In genomic region chr5:74761241-74761640, GRCh38 we compare ENCODE assay signal across 23 cellular contexts. TPM values are rescaled to one million over a fixed set of nuclear protein-coding genes. Genes with fewer than 3 reads are reported as not detected.
DNase-seq lines count a peak whose midpoint lies in the region; ATAC-seq, FAIRE-seq and TF ChIP-seq lines count a peak whose summit lies in the region.
"Had no signal": no experiment of that assay in that cellular context is flagged by ENCODE, and none has a peak within 500 bp of the region (broad histone marks: within the 10 kb centered on the region; RNA-seq: fewer than 3 reads in every experiment).

No MANE protein-coding gene starts in this region.

- no peak for TF ChIP-seq CTCF in A549 (IDR thresholded peaks at IDR 0.05)
- no peak for TF ChIP-seq CTCF in RWPE1 (conservative IDR thresholded peaks at IDR 0.05; ENCODE audit: low read depth)
- peak in 1 of 3 experiments; percentile 18 for TF ChIP-seq CTCF in keratinocyte (optimal IDR thresholded peaks at IDR 0.05 in 1 of 3, IDR thresholded peaks at IDR 0.05 in 1 of 3, conservative IDR thresholded peaks at IDR 0.05 in 1 of 3; ENCODE audit: extremely low read depth in 1 of 3, insufficient read depth in 2 of 3, low read length in 3 of 3)

- H3K4me1 ChIP-seq in A549 (peaks cover 55% of the 10 kb centered on the region), keratinocyte (ENCODE audit: control insufficient read depth, extremely low read depth, insufficient read depth, low read length) (peaks cover 58% of the 10 kb centered on the region)

- peaks cover 11 to 40% (median 36%) of the 10 kb centered on the region in 4 donors for H3K4me1 Mint-ChIP-seq in naive thymus-derived CD8-positive, alpha-beta T cell

- H3K36me3 Mint-ChIP-seq in naive thymus-derived CD8-positive, alpha-beta T cell: peaks cover 5 to 62% (median 22%) of the 10 kb centered on the region in 3 donors

- H3K9me3 ChIP-seq in A549 (no peaks in the 10 kb centered on the region; the same call in 2 of the 3 replicates), keratinocyte (ENCODE audit: control insufficient read depth, low read depth, low read length) (no peaks in the 10 kb centered on the region)
- H3K9me3 ChIP-seq: body of pancreas had no signal

- H3K4me3 Mint-ChIP-seq in naive thymus-derived CD8-positive, alpha-beta T cell: no peak overlapping the region
- H3K4me3 Mint-ChIP-seq: naive B cell, WTC11 had no signal

- TF ChIP-seq EP300 in A549 (IDR thresholded peaks at IDR 0.05): no peak

- DNase-seq in A549 (ENCODE audit: low read depth in 1 of 2, low spot score in 1 of 2) (no peak), HT1080 (ENCODE audit: low read depth) (peak; percentile 5), RWPE1 (ENCODE audit: low spot score) (peak; percentile 45), keratinocyte (ENCODE audit: low read depth, low spot score) (no peak), AG20443 (ENCODE audit: low spot score) (no peak), NCI-H69 (lab: John Stamatoyannopoulos, UW) (no peak)
- no peak for DNase-seq in naive thymus-derived CD8-positive, alpha-beta T cell
- DNase-seq: activated CD4-positive, alpha-beta T cell treated with anti-CD3 and anti-CD28 coated beads, Interleukin-2, amount 50 U/mL, for 48 hours; activated effector memory CD4-positive, alpha-beta T cell treated with Interleukin-2 at 50 U/mL for 16 hours; body of pancreas; C1 segment of cervical spinal cord; left colon; mesendoderm; naive B cell; NCI-H2171; nucleus accumbens; stimulated activated CD4-positive, alpha-beta T cell treated with anti-CD3 and anti-CD28 coated beads, Interleukin-1b, Interleukin-23, amount 100 ng/mL, for 48 hours; substantia nigra; T-helper 9 cell had no signal

- no peak overlapping the region for H2AFZ ChIP-seq in keratinocyte (ENCODE audit: control insufficient read depth, low read length)

- dilution Hi-C loops in keratinocyte (cut with MboI; ENCODE audit: extremely low pct_ligation_motif_present, low sequenced_read_pairs): no loop called here

- H4K20me1 ChIP-seq in keratinocyte (ENCODE audit: control insufficient read depth, extremely low read depth, insufficient read depth, low read length): no peaks in the 10 kb centered on the region

- 80% methylated on average over 1 of the region's 1 CpG for WGBS in A549 (ENCODE audit: missing lambda C conversion rate)

- H3K9me3 Mint-ChIP-seq in naive thymus-derived CD8-positive, alpha-beta T cell: peaks cover 0 to 5% (median 4%) of the 10 kb centered on the region in 9 donors
- H3K9me3 Mint-ChIP-seq: WTC11 had no signal

- H3K4me3 ChIP-seq in A549 (no peak overlapping the region), keratinocyte (ENCODE audit: control insufficient read depth in 2 of 3, extremely low read depth in 1 of 3, insufficient read depth in 2 of 3, low read depth in 1 of 3, low read length in 3 of 3) (no peak overlapping the region)
- H3K4me3 ChIP-seq: body of pancreas, skin epidermis had no signal

- H3K4me2 ChIP-seq in A549 (peak overlapping the region; percentile 29; the same call in 2 of the 3 replicates), keratinocyte (ENCODE audit: control insufficient read depth, extremely low read depth, insufficient read depth, low read depth, low read length) (peak overlapping the region; percentile 40)

- TF ChIP-seq RAD21 in A549 (conservative IDR thresholded peaks at IDR 0.05 in 1 of 2, IDR thresholded peaks at IDR 0.05 in 1 of 2): no peak

- peaks cover 5% of the 10 kb centered on the region in 2 experiments for H3K36me3 ChIP-seq in keratinocyte (ENCODE audit: control insufficient read depth in 2 of 2, extremely low read depth in 1 of 2, insufficient read depth in 2 of 2, low read length in 2 of 2)

- H3K27me3 Mint-ChIP-seq in naive thymus-derived CD8-positive, alpha-beta T cell: no peaks in the 10 kb centered on the region
- H3K27me3 Mint-ChIP-seq: IgD-negative memory B cell, naive B cell had no signal

- no peaks in the 10 kb centered on the region for H3K27me3 ChIP-seq in keratinocyte (ENCODE audit: control insufficient read depth, extremely low read depth, insufficient read depth, low read length)
- H3K27me3 ChIP-seq: body of pancreas had no signal

- CTCF ChIA-PET in A549 (lab: Yijun Ruan, JAX) (interaction anchor here (0.5 to 2.2 kb wide), 7 partner anchors 8 to 95 kb away, joined by 3 to 5 read pairs (median 3); no protein-coding TSS in a partner anchor), RWPE1 (lab: Yijun Ruan, JAX) (interaction anchor here (0.5 to 1.7 kb wide), 6 partner anchors 23 to 158 kb away, joined by 3 to 6 read pairs (median 3); no protein-coding TSS in a partner anchor)

- no peak for FAIRE-seq in A549 (lab: Jason Lieb, UNC)
- FAIRE-seq in keratinocyte (lab: Jason Lieb, UNC): no peak

- peaks cover 33% of the 10 kb centered on the region for H3K79me2 ChIP-seq in keratinocyte (ENCODE audit: control insufficient read depth, insufficient read depth, low read length)

- H3K27ac Mint-ChIP-seq in naive thymus-derived CD8-positive, alpha-beta T cell: peak overlapping the region in 1 of 10 donors; percentile 17
- H3K27ac Mint-ChIP-seq: IgD-negative memory B cell, WTC11 had no signal

- TF ChIP-seq POLR2A in A549 (IDR thresholded peaks at IDR 0.05; ENCODE audit: low read length): no peak

- POLR2A ChIA-PET in A549 (lab: Yijun Ruan, JAX): no interaction called here
- POLR2A ChIA-PET in RWPE1 (lab: Yijun Ruan, JAX; ENCODE audit: low non-redundant PET): no interaction called here
- POLR2A ChIA-PET in naive thymus-derived CD8-positive, alpha-beta T cell (lab: Charles Lee): no interaction called here

- no peak overlapping the region for H3K9ac ChIP-seq in keratinocyte (ENCODE audit: control insufficient read depth, extremely low read depth, insufficient read depth, low read length)

- no peak for ATAC-seq in A549
- no peak for ATAC-seq in naive thymus-derived CD8-positive, alpha-beta T cell
- ATAC-seq: body of pancreas, left colon, Right ventricle myocardium inferior, WTC11 had no signal

- no peaks in the 10 kb centered on the region for H3K9me1 ChIP-seq in keratinocyte (ENCODE audit: control insufficient read depth, extremely low read depth, insufficient read depth, low read length)

- peak overlapping the region in 1 of 2 experiments; percentile 78; a peak in 3 of 6 replicates for H3K27ac ChIP-seq in A549
- H3K27ac ChIP-seq in RWPE1: no peak overlapping the region
- H3K27ac ChIP-seq in keratinocyte (ENCODE audit: control insufficient read depth, insufficient read depth, low read length): peak overlapping the region; percentile 96
- H3K27ac ChIP-seq: body of pancreas, skin epidermis had no signal

TF ChIP-seq in A549, 52 proteins besides CTCF, POLR2A, EP300 and RAD21 (continues in another document):
- TF ChIP-seq HDAC2 (IDR thresholded peaks at IDR 0.05) (no peak), TFCP2L1 (CRISPR knock-in tag; IDR thresholded peaks at IDR 0.05) (no peak), CBX8 (IDR thresholded peaks at IDR 0.05) (no peak), MAZ (IDR thresholded peaks at IDR 0.05; ENCODE audit: borderline replicate concordance, low read depth, low read length) (no peak), CHD2 (IDR thresholded peaks at IDR 0.05; ENCODE audit: low read length, partially characterized antibody) (no peak), KDM1A (IDR thresholded peaks at IDR 0.05; ENCODE audit: low read depth) (no peak)

RNA-seq across cellular contexts. Expression of gene GFM2, which starts 5.7 kb away (rescaled TPM):
- polyA plus RNA-seq in A549 (2011; rRNA removed): 54.9 and 63.1 TPM in 2 replicates
- polyA plus RNA-seq in A549 (2012; cell fraction: cytosol; rRNA removed): 16.8 and 17.0 TPM in 2 replicates
- polyA plus RNA-seq in A549 (2012; cell fraction: nucleus; rRNA removed): 13.7 and 21.6 TPM in 2 replicates
- 32.2 to 36.5 TPM (median 34.9 TPM) in 3 replicates for polyA plus RNA-seq in A549 (2017; fragmentation: RNase III; extraction: RNeasy Plus Mini Kit Qiagen cat#74134 plus additional on column Dnase treatment)
- 24.3 and 28.7 TPM in 2 replicates for polyA minus RNA-seq in A549 (2011; rRNA and poly(A)+ RNA removed)
- total RNA-seq in HT1080 (2014; rRNA removed; shearing (Covaris generic)): 38.8 and 44.5 TPM in 2 replicates
- 29.8 and 33.2 TPM in 2 replicates for polyA plus RNA-seq in HT1080 (2015; cell fraction: cytosol; rRNA removed)
- 85.1 and 88.4 TPM in 2 replicates for polyA plus RNA-seq in HT1080 (2015; cell fraction: nucleus; rRNA removed)
- polyA plus RNA-seq in keratinocyte: 31.5 to 55.4 TPM (median 48.7 TPM) in 3 replicates
- 26.2 TPM for polyA plus RNA-seq in keratinocyte (2011; ENCODE audit: low read depth)
- polyA plus RNA-seq in keratinocyte (2011; cell fraction: cytosol; rRNA removed): 19.1 and 38.5 TPM in 2 replicates
- 53.8 and 72.2 TPM in 2 replicates for polyA plus RNA-seq in keratinocyte (2011; cell fraction: nucleus; rRNA removed)
- 16.2 and 25.1 TPM in 2 replicates for polyA plus RNA-seq in keratinocyte (2012; ENCODE audit: low replicate concordance)
- polyA minus RNA-seq in keratinocyte: 10.3 to 41.4 TPM (median 26.9 TPM) in 3 replicates
- 23.8 TPM for polyA minus RNA-seq in keratinocyte (2011; cell fraction: cytosol; rRNA and poly(A)+ RNA removed)
- polyA minus RNA-seq in keratinocyte (2011; cell fraction: nucleus; rRNA and poly(A)+ RNA removed): 44.0 and 69.7 TPM in 2 replicates
- 10 to 100 TPM; 21.4 to 25.5 TPM for total RNA-seq in naive thymus-derived CD8-positive, alpha-beta T cell
- polyA plus RNA-seq in naive thymus-derived CD8-positive, alpha-beta T cell: 10 to 100 TPM in 1 of 3 donors, 1 to 10 TPM in 2; 4.5 to 11.4 (median 5.1) TPM

RNA-seq across cellular contexts. Expression of gene NSA2, which starts 5.8 kb away (rescaled TPM):
- polyA plus RNA-seq in A549 (2011; rRNA removed) (89.5 and 192 TPM in 2 replicates), A549 (2017; fragmentation: RNase III; extraction: RNeasy Plus Mini Kit Qiagen cat#74134 plus additional on column Dnase treatment) (228 to 258 TPM (median 235 TPM) in 3 replicates), keratinocyte (46.0 to 107 TPM (median 85.7 TPM) in 3 replicates)
- 36.7 and 69.3 TPM in 2 replicates for polyA plus RNA-seq in A549 (2012; cell fraction: cytosol; rRNA removed)
- polyA plus RNA-seq in A549 (2012; cell fraction: nucleus; rRNA removed): 11.8 and 15.8 TPM in 2 replicates
- 12.2 and 16.9 TPM in 2 replicates for polyA minus RNA-seq in A549 (2011; rRNA and poly(A)+ RNA removed)
- total RNA-seq in HT1080 (2014; rRNA removed; shearing (Covaris generic)): 95.9 and 96.6 TPM in 2 replicates
- 123 and 143 TPM in 2 replicates for polyA plus RNA-seq in HT1080 (2015; cell fraction: cytosol; rRNA removed)
- 59.6 and 69.1 TPM in 2 replicates for polyA plus RNA-seq in HT1080 (2015; cell fraction: nucleus; rRNA removed)
- polyA plus RNA-seq in keratinocyte (2011; ENCODE audit: low read depth): 185 TPM
- polyA plus RNA-seq in keratinocyte (2011; cell fraction: cytosol; rRNA removed): 86.7 and 96.3 TPM in 2 replicates
- 13.9 and 37.6 TPM in 2 replicates for polyA plus RNA-seq in keratinocyte (2011; cell fraction: nucleus; rRNA removed)
- polyA plus RNA-seq in keratinocyte (2012; ENCODE audit: low replicate concordance): 56.1 and 96.8 TPM in 2 replicates
- polyA minus RNA-seq in keratinocyte: 1.3 to 8.5 TPM (median 3.8 TPM) in 3 replicates
- polyA minus RNA-seq in keratinocyte (2011; cell fraction: cytosol; rRNA and poly(A)+ RNA removed): 60.8 TPM
- 4.4 and 9.3 TPM in 2 replicates for polyA minus RNA-seq in keratinocyte (2011; cell fraction: nucleus; rRNA and poly(A)+ RNA removed)
- 100 to 1,000 TPM; 203 to 204 TPM for total RNA-seq in naive thymus-derived CD8-positive, alpha-beta T cell
- 10 to 100 TPM; 52.6 to 84.6 (median 68.8) TPM for polyA plus RNA-seq in naive thymus-derived CD8-positive, alpha-beta T cell

Comparison
In these comparisons a context has a peak if more than half of its experiments do, and no peak if none do; other contexts are left out.
1. DNase-seq: peak in HT1080 (single experiment) and RWPE1 (single experiment); none in A549 (0 of 2), keratinocyte (single experiment), naive thymus-derived CD8-positive, alpha-beta T cell (0 of 10), AG20443 (single experiment) and NCI-H69 (single experiment).